8 cellular contexts compared by ENCODE assay signal in the genomic region with DNA sequence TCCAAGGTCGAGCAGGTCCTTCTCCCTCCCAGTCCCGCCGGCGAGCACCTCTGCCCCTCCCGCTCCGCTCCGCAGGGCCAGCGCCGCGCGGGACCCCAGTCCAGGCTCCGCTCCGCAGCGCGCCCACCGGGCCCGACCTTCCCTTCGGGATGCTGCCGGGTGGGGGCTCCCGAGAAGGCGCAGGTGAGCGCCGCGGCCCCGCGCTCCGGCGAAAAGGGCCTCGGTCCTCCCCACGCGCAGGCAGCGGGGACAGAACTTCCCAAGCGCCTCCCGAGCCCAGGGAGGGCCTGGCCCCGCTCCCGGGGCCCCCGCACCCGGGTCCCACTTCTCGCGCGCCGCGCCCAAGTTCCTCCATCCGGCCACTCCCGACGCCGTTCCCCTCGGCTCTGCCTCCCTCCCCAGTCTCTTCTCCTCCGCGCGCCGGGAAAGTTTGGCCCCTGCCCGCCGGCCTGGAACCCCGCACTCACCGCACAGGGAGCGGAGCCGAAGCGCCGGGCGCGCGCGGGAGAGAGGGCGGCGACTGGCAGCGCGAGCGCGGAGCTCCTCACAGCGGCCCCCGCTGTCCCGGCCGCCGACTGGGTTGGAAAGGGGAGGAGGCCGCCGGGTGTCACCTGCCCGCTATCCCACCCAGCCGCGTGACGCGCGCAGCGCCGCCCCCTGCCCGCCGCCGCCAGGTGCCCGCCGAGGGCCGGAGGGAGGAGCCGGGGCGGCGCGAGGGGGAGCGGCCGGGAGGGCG. TPM values are rescaled to one million over a fixed set of nuclear protein-coding genes. Genes with fewer than 3 reads are reported as not detected.
DNase-seq lines count a peak whose midpoint lies in the region; ATAC-seq and TF ChIP-seq lines count a peak whose summit lies in the region.

A gene (minus strand): TSS at position 577 of the 736 bp plus-strand sequence. CDS start 56,872 bp downstream, outside the sequence.

- CTCF ChIA-PET in T-cell (lab: Charles Lee), result interaction anchor here in 1 of 2 donors (0.7 kb wide), 1 partner anchor 145 kb away, joined by 4 read pairs; no protein-coding TSS in a partner anchor

- POLR2A ChIA-PET in T-cell (lab: Charles Lee), result interaction anchor here in 1 of 2 donors (0.5 kb wide), 1 partner anchor 85 kb away, joined by 3 read pairs; no protein-coding TSS in a partner anchor

- H3K36me3 ChIP-seq in liver (ENCODE audit: control insufficient read depth in 4 of 4, insufficient read depth in 3 of 4, low read depth in 1 of 4, low read length in 3 of 4), result no peaks in the 10 kb centered on the region

- H3K4me1 ChIP-seq in liver (ENCODE audit: control insufficient read depth in 4 of 4, insufficient read depth in 4 of 4, low read length in 3 of 4), result peaks cover 9 to 17% (median 12%) of the 10 kb centered on the region in 4 donors

- ATAC-seq in activated CD4-positive, CD25-positive, alpha-beta regulatory T cell treated with anti-CD3 and anti-CD28 coated beads, Interleukin-2, amount 50 U/mL, for 24 hours, result peak; percentile 41 to 68
- peak; percentile 40 to 73 (median 52) for ATAC-seq in T-cell (replicated peaks in 1 of 4)

- TF ChIP-seq CTCF in HFF-Myc (IDR thresholded peaks at IDR 0.05; ENCODE audit: low read depth, low read length, missing control alignments) (peak; percentile 23), choroid plexus epithelial cell (conservative IDR thresholded peaks at IDR 0.05; ENCODE audit: low read depth, low read length) (peak; percentile 27), liver (IDR thresholded peaks at IDR 0.05; ENCODE audit: low read depth, low read length, missing input control) (peak; percentile 21)

- no peaks in the 10 kb centered on the region for H3K9me3 Mint-ChIP-seq in T-cell

- under 1% methylated on average over 98 of the region's 98 CpGs for WGBS in liver

- peaks cover 46 to 48% of the 10 kb centered on the region in 2 donors for H3K27me3 Mint-ChIP-seq in T-cell

- H3K27ac ChIP-seq in liver (ENCODE audit: low read depth in 1 of 2, low read length in 2 of 2), result no peak within 1 kb of the TSS

- peak within 1 kb of the TSS; percentile 60 to 72 (median 64) for H3K4me3 Mint-ChIP-seq in T-cell

- H3K27me3 ChIP-seq in liver (ENCODE audit: control insufficient read depth in 4 of 4, insufficient read depth in 4 of 4, low read length in 3 of 4), result peaks cover 0 to 8% (median 4%) of the 10 kb centered on the region in 4 donors

- H3K36me3 Mint-ChIP-seq in T-cell, result no peaks in the 10 kb centered on the region

- peak within 1 kb of the TSS; percentile 54 for H3K4me3 ChIP-seq in HFF-Myc (replicated peaks; ENCODE audit: low read depth, low read length)
- H3K4me3 ChIP-seq in choroid plexus epithelial cell (ENCODE audit: low read depth, low read length), result peak within 1 kb of the TSS; percentile 59
- peak within 1 kb of the TSS; percentile 35 to 82 (median 58) for H3K4me3 ChIP-seq in liver (ENCODE audit: low read depth in 1 of 3, low read length in 3 of 3)

- H3K4me1 Mint-ChIP-seq in T-cell, result peaks cover 7 to 11% (median 11%) of the 10 kb centered on the region in 3 donors

- no peak within 1 kb of the TSS for H3K27ac Mint-ChIP-seq in T-cell

- H3K9ac ChIP-seq in liver (ENCODE audit: low read depth in 1 of 2, low read length in 2 of 2), result no peak within 1 kb of the TSS

- DNase-seq in activated CD4-positive, CD25-positive, alpha-beta regulatory T cell treated with anti-CD3 and anti-CD28 coated beads, Interleukin-2, amount 50 U/mL, for 72 hours, result no peak
- no peak for DNase-seq in HFF-Myc (ENCODE audit: extremely low read depth, low read depth)
- peak; percentile 46 for DNase-seq in NCI-H1092 (lab: John Stamatoyannopoulos, UW)
- DNase-seq in T-cell, result peak in 11 of 34 experiments; percentile 0 to 12 (median 3)
- peak; percentile 32 for DNase-seq in choroid plexus epithelial cell (ENCODE audit: low read depth)
- DNase-seq in stimulated activated CD4-positive, alpha-beta T cell treated with anti-CD3 and anti-CD28 coated beads, Interleukin-4, amount 100 ng/mL, for 4 hours, result peak; percentile 25 to 31

- no peaks in the 10 kb centered on the region for H3K9me3 ChIP-seq in liver (ENCODE audit: control insufficient read depth in 4 of 4, low read length in 3 of 4)

- TF ChIP-seq RAD21 in liver (IDR thresholded peaks at IDR 0.05), result peak in 1 of 2 donors; percentile 6

TF ChIP-seq in liver, 16 proteins besides CTCF, POLR2A, EP300 and RAD21:
- no peak for TF ChIP-seq TAF1 (conservative IDR thresholded peaks at IDR 0.05)
- TF ChIP-seq, protein P1, sequence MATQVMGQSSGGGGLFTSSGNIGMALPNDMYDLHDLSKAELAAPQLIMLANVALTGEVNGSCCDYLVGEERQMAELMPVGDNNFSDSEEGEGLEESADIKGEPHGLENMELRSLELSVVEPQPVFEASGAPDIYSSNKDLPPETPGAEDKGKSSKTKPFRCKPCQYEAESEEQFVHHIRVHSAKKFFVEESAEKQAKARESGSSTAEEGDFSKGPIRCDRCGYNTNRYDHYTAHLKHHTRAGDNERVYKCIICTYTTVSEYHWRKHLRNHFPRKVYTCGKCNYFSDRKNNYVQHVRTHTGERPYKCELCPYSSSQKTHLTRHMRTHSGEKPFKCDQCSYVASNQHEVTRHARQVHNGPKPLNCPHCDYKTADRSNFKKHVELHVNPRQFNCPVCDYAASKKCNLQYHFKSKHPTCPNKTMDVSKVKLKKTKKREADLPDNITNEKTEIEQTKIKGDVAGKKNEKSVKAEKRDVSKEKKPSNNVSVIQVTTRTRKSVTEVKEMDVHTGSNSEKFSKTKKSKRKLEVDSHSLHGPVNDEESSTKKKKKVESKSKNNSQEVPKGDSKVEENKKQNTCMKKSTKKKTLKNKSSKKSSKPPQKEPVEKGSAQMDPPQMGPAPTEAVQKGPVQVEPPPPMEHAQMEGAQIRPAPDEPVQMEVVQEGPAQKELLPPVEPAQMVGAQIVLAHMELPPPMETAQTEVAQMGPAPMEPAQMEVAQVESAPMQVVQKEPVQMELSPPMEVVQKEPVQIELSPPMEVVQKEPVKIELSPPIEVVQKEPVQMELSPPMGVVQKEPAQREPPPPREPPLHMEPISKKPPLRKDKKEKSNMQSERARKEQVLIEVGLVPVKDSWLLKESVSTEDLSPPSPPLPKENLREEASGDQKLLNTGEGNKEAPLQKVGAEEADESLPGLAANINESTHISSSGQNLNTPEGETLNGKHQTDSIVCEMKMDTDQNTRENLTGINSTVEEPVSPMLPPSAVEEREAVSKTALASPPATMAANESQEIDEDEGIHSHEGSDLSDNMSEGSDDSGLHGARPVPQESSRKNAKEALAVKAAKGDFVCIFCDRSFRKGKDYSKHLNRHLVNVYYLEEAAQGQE (IDR thresholded peaks at IDR 0.05), result no peak
- no peak for TF ChIP-seq EGR1 (IDR thresholded peaks at IDR 0.05; ENCODE audit: low read depth in 2 of 2)
- no peak for TF ChIP-seq SP1 (IDR thresholded peaks at IDR 0.05)
- TF ChIP-seq NR2F2 (IDR thresholded peaks at IDR 0.05), result no peak
- TF ChIP-seq FOXA1 (IDR thresholded peaks at IDR 0.05), result no peak
- TF ChIP-seq, protein P2, sequence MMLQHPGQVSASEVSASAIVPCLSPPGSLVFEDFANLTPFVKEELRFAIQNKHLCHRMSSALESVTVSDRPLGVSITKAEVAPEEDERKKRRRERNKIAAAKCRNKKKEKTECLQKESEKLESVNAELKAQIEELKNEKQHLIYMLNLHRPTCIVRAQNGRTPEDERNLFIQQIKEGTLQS (IDR thresholded peaks at IDR 0.05), result no peak
- TF ChIP-seq JUND (IDR thresholded peaks at IDR 0.05), result no peak
- TF ChIP-seq, protein P3, sequence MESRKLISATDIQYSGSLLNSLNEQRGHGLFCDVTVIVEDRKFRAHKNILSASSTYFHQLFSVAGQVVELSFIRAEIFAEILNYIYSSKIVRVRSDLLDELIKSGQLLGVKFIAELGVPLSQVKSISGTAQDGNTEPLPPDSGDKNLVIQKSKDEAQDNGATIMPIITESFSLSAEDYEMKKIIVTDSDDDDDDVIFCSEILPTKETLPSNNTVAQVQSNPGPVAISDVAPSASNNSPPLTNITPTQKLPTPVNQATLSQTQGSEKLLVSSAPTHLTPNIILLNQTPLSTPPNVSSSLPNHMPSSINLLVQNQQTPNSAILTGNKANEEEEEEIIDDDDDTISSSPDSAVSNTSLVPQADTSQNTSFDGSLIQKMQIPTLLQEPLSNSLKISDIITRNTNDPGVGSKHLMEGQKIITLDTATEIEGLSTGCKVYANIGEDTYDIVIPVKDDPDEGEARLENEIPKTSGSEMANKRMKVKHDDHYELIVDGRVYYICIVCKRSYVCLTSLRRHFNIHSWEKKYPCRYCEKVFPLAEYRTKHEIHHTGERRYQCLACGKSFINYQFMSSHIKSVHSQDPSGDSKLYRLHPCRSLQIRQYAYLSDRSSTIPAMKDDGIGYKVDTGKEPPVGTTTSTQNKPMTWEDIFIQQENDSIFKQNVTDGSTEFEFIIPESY (IDR thresholded peaks at IDR 0.05), result no peak
- no peak for TF ChIP-seq RXRA (IDR thresholded peaks at IDR 0.05)

RNA-seq across cellular contexts. Expression of the gene that starts here (rescaled TPM):
- total RNA-seq in T-cell, result under 1 TPM; 0.13 to 0.70 (median 0.29) TPM
- 1 to 10 TPM; 1.1 to 2.3 TPM for total RNA-seq in liver
- under 1 TPM; 0.21 to 0.43 TPM for polyA plus RNA-seq in liver

Comparison
In these comparisons a context has a peak if more than half of its experiments do, and no peak if none do; other contexts are left out.
1. Peak in ATAC-seq in T-cell; RNA of the gene not detected or under 1 TPM.
2. DNase-seq: peak in NCI-H1092 (single experiment), choroid plexus epithelial cell (single experiment) and stimulated activated CD4-positive, alpha-beta T cell treated with anti-CD3 and anti-CD28 coated beads, Interleukin-4, amount 100 ng/mL, for 4 hours (2 of 2); none in activated CD4-positive, CD25-positive, alpha-beta regulatory T cell treated with anti-CD3 and anti-CD28 coated beads, Interleukin-2, amount 50 U/mL, for 72 hours (single experiment) and HFF-Myc (single experiment).
3. Peak in every context shown above with its lines, with median percentiles within 50 percentile points of each other: H3K4me3 ChIP-seq and CTCF ChIP-seq.